In the genomic region with DNA sequence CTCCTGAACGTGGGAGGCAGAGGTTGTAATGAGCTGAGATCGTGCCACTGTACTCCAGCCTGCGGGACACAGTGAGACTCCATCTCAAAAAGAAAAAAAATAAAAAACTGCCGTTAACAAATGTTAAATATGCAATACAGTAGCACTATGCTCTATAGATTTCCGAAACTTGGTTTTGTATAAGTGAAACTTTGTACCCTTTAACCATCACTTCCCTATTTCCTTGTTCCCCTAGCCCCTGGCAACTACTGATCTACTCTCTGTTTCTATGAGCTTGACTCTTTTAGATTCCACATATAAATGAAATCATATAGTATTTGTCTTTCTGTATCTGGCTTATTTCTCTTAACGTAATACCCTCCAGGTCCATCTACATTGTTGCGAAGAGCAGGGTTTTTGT, we compare ENCODE assay signal across 35 cellular contexts.
A peak's percentile ranks its signal among the peaks of the same experiment; 100 is the strongest.
DNase-seq lines count a peak whose midpoint lies in the region; ATAC-seq, FAIRE-seq and TF ChIP-seq lines count a peak whose summit lies in the region.
"Had no signal": no experiment of that assay in that cellular context is flagged by ENCODE, and none has a peak within 500 bp of the region (broad histone marks: within the 10 kb centered on the region; RNA-seq: fewer than 3 reads in every experiment).

No MANE protein-coding gene starts in this region.

- no peaks in the 10 kb centered on the region for H4K20me1 ChIP-seq in OCI-LY7 (ENCODE audit: insufficient read depth, low read length)

- H3K27ac ChIP-seq in OCI-LY7 (ENCODE audit: low read depth, low read length, poor library complexity, severe bottlenecking) = no peak overlapping the region
- H3K27ac ChIP-seq: esophagus squamous epithelium, gastrocnemius medialis, hepatocyte, ovary, right atrium auricular region, RWPE1, vagina, WERI-Rb-1 had no signal

- H3K9me2 ChIP-seq in OCI-LY7 (ENCODE audit: insufficient read depth, low read length) = no peaks in the 10 kb centered on the region

- FAIRE-seq in GM12891 (lab: Jason Lieb, UNC) (peak; percentile 72), frontal cortex (lab: Jason Lieb, UNC) (no peak)
- FAIRE-seq: bronchial epithelial cell, H1 had no signal

- DNase-seq in GM12891 (ENCODE audit: insufficient read length, low spot score) (no peak), OCI-LY7 (ENCODE audit: low spot score) (peak; percentile 19), frontal cortex (ENCODE audit: low spot score in 2 of 2) (no peak), HFFc6 (no peak), progenitor cell of endocrine pancreas (ENCODE audit: low spot score, unreplicated experiment) (no peak), left lobe of liver (ENCODE audit: low spot score) (no peak)
- DNase-seq: activated CD4-positive, alpha-beta T cell treated with anti-CD3 and anti-CD28 coated beads, Interleukin-2, amount 50 U/mL, for 1 hour; activated CD8-positive, alpha-beta memory T cell treated with anti-CD3 and anti-CD28 coated beads, Interleukin-2, amount 10 ng/mL, durations not matched to agents 7 days and 5 days; activated naive CD4-positive, alpha-beta T cell treated with anti-CD3 and anti-CD28 coated beads, Interleukin-2, amount 10 ng/mL, durations not matched to agents 7 days and 5 days; amniotic stem cell; COR-L47; DMS79 treated with DMSO at 0.1 percent for 48 hours; esophagus squamous epithelium; gastrocnemius medialis; KG1; left ventricle myocardium superior; MM.1S; NCI-H1694; NCI-H524 treated with DMSO at 0.1 percent for 48 hours; NK-92 treated with Interleukin-12 subunit alpha and Interleukin-12 subunit beta, amount 100 ng/mL, for 24 hours; ovary; stimulated activated CD4-positive, alpha-beta T cell treated with anti-CD3 and anti-CD28 coated beads, Interleukin-4, amount 100 ng/mL, for 1 hour; WERI-Rb-1 had no signal

- H3K27ac Mint-ChIP-seq in HFFc6 = no peak overlapping the region
- H3K27ac Mint-ChIP-seq in progenitor cell of endocrine pancreas = no peak overlapping the region
- H3K27ac Mint-ChIP-seq: activated CD8-positive, alpha-beta memory T cell treated with anti-CD3 and anti-CD28 coated beads, Interleukin-2, amount 10 ng/mL, durations not matched to agents 7 days and 5 days; activated naive CD4-positive, alpha-beta T cell treated with anti-CD3 and anti-CD28 coated beads, Interleukin-2, amount 10 ng/mL, durations not matched to agents 7 days and 5 days; mesothelial cell of epicardium; nephron; stimulated activated memory B cell treated with anti-CD40 and anti-IgM and Interleukin-4, amounts not matched to agents 10 μg/mL and 1 μg/mL and 100 μg/mL, for 72 hours; T-helper 2 cell treated with Interferon-gamma antibody and Interleukin-4, amounts not matched to agents 5 μg/mL and 100 μg/mL, for 36 hours had no signal

- no peaks in the 10 kb centered on the region; the same call in 1 of the 2 replicates for H3K9me3 ChIP-seq in OCI-LY7 (ENCODE audit: low read length)
- H3K9me3 ChIP-seq: esophagus squamous epithelium, gastrocnemius medialis, ovary, right atrium auricular region, vagina had no signal

- BruUV-seq in OCI-LY7 (replicated peaks; lab: Mats Ljungman, UMichigan) = no TSS peak

- no peak overlapping the region for H3K4me3 Mint-ChIP-seq in HFFc6
- no peak overlapping the region for H3K4me3 Mint-ChIP-seq in progenitor cell of endocrine pancreas (ENCODE audit: low read depth)
- H3K4me3 Mint-ChIP-seq: activated CD8-positive, alpha-beta memory T cell treated with anti-CD3 and anti-CD28 coated beads, Interleukin-2, amount 10 ng/mL, durations not matched to agents 7 days and 5 days; activated naive CD4-positive, alpha-beta T cell treated with anti-CD3 and anti-CD28 coated beads, Interleukin-2, amount 10 ng/mL, durations not matched to agents 7 days and 5 days; mesothelial cell of epicardium; nephron; stimulated activated memory B cell treated with anti-CD40 and anti-IgM and Interleukin-4, amounts not matched to agents 10 μg/mL and 1 μg/mL and 100 μg/mL, for 72 hours; T-helper 2 cell treated with Interferon-gamma antibody and Interleukin-4, amounts not matched to agents 5 μg/mL and 100 μg/mL, for 36 hours had no signal

- intact Hi-C loops in OCI-LY7 (cut with micrococcal nuclease; ENCODE audit: unreplicated experiment) = loop anchor here (10.0 kb wide), 1 partner anchor 160 kb away; a partner anchor contains a TSS

- H3K79me2 ChIP-seq in OCI-LY7 (ENCODE audit: insufficient read depth, low read depth, low read length) = no peaks in the 10 kb centered on the region
- H3K79me2 ChIP-seq: hepatocyte had no signal

- no peak for TF ChIP-seq POLR2A in GM12891 (IDR thresholded peaks at IDR 0.05; ENCODE audit: low read depth, low read length)

- H3K9me3 Mint-ChIP-seq in HFFc6 (no peaks in the 10 kb centered on the region), progenitor cell of endocrine pancreas (ENCODE audit: low read depth) (no peaks in the 10 kb centered on the region)
- H3K9me3 Mint-ChIP-seq: activated naive CD4-positive, alpha-beta T cell treated with anti-CD3 and anti-CD28 coated beads, Interleukin-2, amount 10 ng/mL, durations not matched to agents 7 days and 5 days; stimulated activated memory B cell treated with anti-CD40 and anti-IgM and Interleukin-4, amounts not matched to agents 10 μg/mL and 1 μg/mL and 100 μg/mL, for 72 hours; T-helper 2 cell treated with Interferon-gamma antibody and Interleukin-4, amounts not matched to agents 5 μg/mL and 100 μg/mL, for 36 hours had no signal

- H3K4me1 Mint-ChIP-seq in HFFc6 (ENCODE audit: low read depth) (no peaks in the 10 kb centered on the region), progenitor cell of endocrine pancreas (ENCODE audit: low read depth) (no peaks in the 10 kb centered on the region)
- H3K4me1 Mint-ChIP-seq: mesothelial cell of epicardium, nephron had no signal

- peak overlapping the region; percentile 62; the same call in 1 of the 2 replicates for H2AFZ ChIP-seq in OCI-LY7 (ENCODE audit: low read length)
- H2AFZ ChIP-seq: hepatocyte had no signal

- H3K4me2 ChIP-seq in OCI-LY7 (ENCODE audit: low read length) = no peak overlapping the region
- H3K4me2 ChIP-seq: hepatocyte had no signal

- peaks cover 43% of the 10 kb centered on the region for H3K4me1 ChIP-seq in OCI-LY7 (ENCODE audit: insufficient read depth, low read length, poor library complexity, severe bottlenecking)
- H3K4me1 ChIP-seq: esophagus squamous epithelium, gastrocnemius medialis, right atrium auricular region, vagina had no signal

- CTCF ChIA-PET in OCI-LY7 (lab: Charles Lee; ENCODE audit: unreplicated experiment) = no interaction called here

- H3K36me3 ChIP-seq in OCI-LY7 (ENCODE audit: insufficient read depth, low read length) = no peaks in the 10 kb centered on the region
- H3K36me3 ChIP-seq: esophagus squamous epithelium, gastrocnemius medialis, ovary, right atrium auricular region, vagina, WERI-Rb-1 had no signal

- H3K36me3 Mint-ChIP-seq in HFFc6 (ENCODE audit: low read depth) (no peaks in the 10 kb centered on the region), progenitor cell of endocrine pancreas (ENCODE audit: insufficient read depth) (no peaks in the 10 kb centered on the region)
- H3K36me3 Mint-ChIP-seq: activated CD8-positive, alpha-beta memory T cell treated with anti-CD3 and anti-CD28 coated beads, Interleukin-2, amount 10 ng/mL, durations not matched to agents 7 days and 5 days; activated naive CD4-positive, alpha-beta T cell treated with anti-CD3 and anti-CD28 coated beads, Interleukin-2, amount 10 ng/mL, durations not matched to agents 7 days and 5 days; mesothelial cell of epicardium; stimulated activated memory B cell treated with anti-CD40 and anti-IgM and Interleukin-4, amounts not matched to agents 10 μg/mL and 1 μg/mL and 100 μg/mL, for 72 hours had no signal

- peak; percentile 53 for ATAC-seq in GM21717 (IDR thresholded peaks at IDR 0.05; ENCODE audit: unreplicated experiment)
- peak; percentile 56 for ATAC-seq in HG03354 (IDR thresholded peaks at IDR 0.05; ENCODE audit: poor library complexity, severe bottlenecking, unreplicated experiment)
- ATAC-seq in left lobe of liver = no peak
- ATAC-seq: activated CD8-positive, alpha-beta memory T cell treated with anti-CD3 and anti-CD28 coated beads, Interleukin-2, amount 10 ng/mL, durations not matched to agents 7 days and 5 days; gastrocnemius medialis; left ventricle myocardium superior; stimulated activated memory B cell treated with anti-CD40 and anti-IgM and Interleukin-4, amounts not matched to agents 10 μg/mL and 1 μg/mL and 100 μg/mL, for 72 hours had no signal

- POLR2A ChIA-PET in OCI-LY7 (lab: Charles Lee) = interaction anchor here (0.6 to 0.7 kb wide), 2 partner anchors 8 to 266 kb away, joined by 3 read pairs; no protein-coding TSS in a partner anchor

- TF ChIP-seq CTCF in OCI-LY7 (conservative IDR thresholded peaks at IDR 0.05; ENCODE audit: low read length) = no peak
- no peak for TF ChIP-seq CTCF in HFFc6 (IDR thresholded peaks at IDR 0.05)
- TF ChIP-seq CTCF in progenitor cell of endocrine pancreas (IDR thresholded peaks at IDR 0.05; ENCODE audit: unreplicated experiment) = no peak

- no peak overlapping the region for H3K4me3 ChIP-seq in OCI-LY7 (ENCODE audit: low read depth, low read length, poor library complexity, severe bottlenecking)
- H3K4me3 ChIP-seq: esophagus squamous epithelium, gastrocnemius medialis, hepatocyte, ovary, right atrium auricular region, vagina had no signal

- H3K27me3 Mint-ChIP-seq in HFFc6 (ENCODE audit: insufficient read depth) = peaks cover 3% of the 10 kb centered on the region; the same call in 1 of the 2 replicates
- H3K27me3 Mint-ChIP-seq in progenitor cell of endocrine pancreas = no peaks in the 10 kb centered on the region
- H3K27me3 Mint-ChIP-seq: activated CD8-positive, alpha-beta memory T cell treated with anti-CD3 and anti-CD28 coated beads, Interleukin-2, amount 10 ng/mL, durations not matched to agents 7 days and 5 days; stimulated activated memory B cell treated with anti-CD40 and anti-IgM and Interleukin-4, amounts not matched to agents 10 μg/mL and 1 μg/mL and 100 μg/mL, for 72 hours had no signal

TF ChIP-seq in GM12891, 5 proteins besides CTCF, POLR2A, EP300 and RAD21:
- no peak for TF ChIP-seq POU2F2 (IDR thresholded peaks at IDR 0.05; ENCODE audit: low read depth, low read length)
- peak; percentile 78 for TF ChIP-seq SPI1 (IDR thresholded peaks at IDR 0.05; ENCODE audit: low read depth, low read length)
